Comparison of ENCODE assay signal across 8 cellular contexts in genomic region chr14:92563359-92563758, GRCh38.
DNase-seq lines count a peak whose midpoint lies in the region; ATAC-seq and TF ChIP-seq lines count a peak whose summit lies in the region.

No MANE protein-coding gene starts in this region.

- peak; percentile 29 for DNase-seq in AG08396 (ENCODE audit: low spot score)
- peak; percentile 39 for DNase-seq in brain microvascular endothelial cell
- DNase-seq in NCI-H1092 (lab: John Stamatoyannopoulos, UW): no peak
- no peak for DNase-seq in DMS114 treated with DMSO at 0.1 percent for 48 hours (lab: John Stamatoyannopoulos, UW; ENCODE audit: unreplicated experiment)
- DNase-seq in stimulated activated CD4-positive, alpha-beta T cell treated with anti-CD3 and anti-CD28 coated beads, Interleukin-2, amount 100 ng/mL, for 48 hours: no peak

- H3K4me3 Mint-ChIP-seq in stimulated activated naive CD8-positive, alpha-beta T cell treated with anti-CD3 and anti-CD28 coated beads, Interleukin-15, Interleukin-2, amounts not matched to agents 100 ng/mL and 50 ng/mL, for 24 hours: peak overlapping the region; percentile 43

- H3K4me1 Mint-ChIP-seq in stimulated activated naive CD8-positive, alpha-beta T cell treated with anti-CD3 and anti-CD28 coated beads, Interleukin-15, Interleukin-2, amounts not matched to agents 100 ng/mL and 50 ng/mL, for 24 hours (ENCODE audit: low read depth): peaks cover 71% of the 10 kb centered on the region

- H3K9me3 Mint-ChIP-seq in stimulated activated naive CD8-positive, alpha-beta T cell treated with anti-CD3 and anti-CD28 coated beads, Interleukin-15, Interleukin-2, amounts not matched to agents 100 ng/mL and 50 ng/mL, for 24 hours: peaks cover 10% of the 10 kb centered on the region

- H3K36me3 ChIP-seq in brain microvascular endothelial cell (replicated peaks): peaks cover 4% of the 10 kb centered on the region

- H3K4me3 ChIP-seq in brain microvascular endothelial cell (ENCODE audit: low read depth, low read length): no peak overlapping the region

- no peak for TF ChIP-seq CTCF in brain microvascular endothelial cell (IDR thresholded peaks at IDR 0.05; ENCODE audit: low read depth, low read length, missing control alignments)

- ATAC-seq in GM19372 (IDR thresholded peaks at IDR 0.05; ENCODE audit: low read depth, unreplicated experiment): peak; percentile 88
- peak; percentile 80 for ATAC-seq in HG03439 (IDR thresholded peaks at IDR 0.05; ENCODE audit: unreplicated experiment)

- H3K27ac Mint-ChIP-seq in stimulated activated naive CD8-positive, alpha-beta T cell treated with anti-CD3 and anti-CD28 coated beads, Interleukin-15, Interleukin-2, amounts not matched to agents 100 ng/mL and 50 ng/mL, for 24 hours: peak overlapping the region; percentile 80

- no peak overlapping the region for H3K27ac ChIP-seq in brain microvascular endothelial cell

- no peaks in the 10 kb centered on the region for H3K27me3 ChIP-seq in brain microvascular endothelial cell (replicated peaks)

- in situ Hi-C loops in brain microvascular endothelial cell (cut with HindIII; ENCODE audit: low pct_ligation_motif_present, low sequenced_read_pairs): no loop called here

- H3K27me3 Mint-ChIP-seq in stimulated activated naive CD8-positive, alpha-beta T cell treated with anti-CD3 and anti-CD28 coated beads, Interleukin-15, Interleukin-2, amounts not matched to agents 100 ng/mL and 50 ng/mL, for 24 hours: no peaks in the 10 kb centered on the region

- H3K36me3 Mint-ChIP-seq in stimulated activated naive CD8-positive, alpha-beta T cell treated with anti-CD3 and anti-CD28 coated beads, Interleukin-15, Interleukin-2, amounts not matched to agents 100 ng/mL and 50 ng/mL, for 24 hours (ENCODE audit: low read depth): peaks cover 77% of the 10 kb centered on the region

Comparison
In these comparisons a context has a peak if more than half of its experiments do, and no peak if none do; other contexts are left out.
1. DNase-seq: peak in AG08396 (single experiment) and brain microvascular endothelial cell (single experiment); none in NCI-H1092 (single experiment), DMS114 treated with DMSO at 0.1 percent for 48 hours (single experiment) and stimulated activated CD4-positive, alpha-beta T cell treated with anti-CD3 and anti-CD28 coated beads, Interleukin-2, amount 100 ng/mL, for 48 hours (0 of 2).